14 cellular contexts compared by ENCODE assay signal in the genomic region with DNA sequence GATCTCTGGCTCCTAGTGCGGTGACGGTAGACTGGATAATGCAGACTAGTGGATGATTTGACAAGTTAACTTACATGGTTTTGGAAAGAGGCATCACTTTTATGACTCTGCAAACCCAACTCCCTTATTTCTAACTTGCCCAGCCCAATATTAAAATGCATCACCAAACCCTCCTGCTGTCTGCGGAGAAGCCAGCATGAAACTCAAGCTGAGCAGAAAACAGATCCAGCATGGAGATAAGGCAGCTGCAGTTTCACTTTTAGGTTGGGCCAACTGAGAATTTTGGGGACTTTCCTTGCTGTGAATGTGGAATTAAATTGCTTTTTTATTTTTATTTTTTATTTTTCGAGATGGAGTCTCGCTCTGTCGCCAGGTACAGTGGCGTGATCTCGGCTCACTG. TPM values are rescaled to one million over a fixed set of nuclear protein-coding genes. Genes with fewer than 3 reads are reported as not detected.
DNase-seq lines count a peak whose midpoint lies in the region; ATAC-seq and TF ChIP-seq lines count a peak whose summit lies in the region.
"Had no signal": no experiment of that assay in that cellular context is flagged by ENCODE, and none has a peak within 500 bp of the region (broad histone marks: within the 10 kb centered on the region; RNA-seq: fewer than 3 reads in every experiment).

No MANE protein-coding gene starts in this region.

- peaks cover 74% of the 10 kb centered on the region for H3K79me2 ChIP-seq in parathyroid adenoma
- peaks cover 72% of the 10 kb centered on the region for H3K79me2 ChIP-seq in PC-3 (ENCODE audit: low read length)

- H3K4me1 Mint-ChIP-seq in activated CD8-positive, alpha-beta memory T cell treated with anti-CD3 and anti-CD28 coated beads, Interleukin-2, amount 10 ng/mL, durations not matched to agents 7 days and 5 days = peaks cover 22% of the 10 kb centered on the region
- H3K4me1 Mint-ChIP-seq in activated naive CD4-positive, alpha-beta T cell treated with anti-CD3 and anti-CD28 coated beads, Interleukin-2, amount 10 ng/mL, durations not matched to agents 7 days and 5 days = peaks cover 23% of the 10 kb centered on the region

- H3K9me2 ChIP-seq in PC-3 (replicated peaks; ENCODE audit: low read length) = no peaks in the 10 kb centered on the region

- no TSS peak for BruUV-seq in PC-3 (replicated peaks; lab: Mats Ljungman, UMichigan)

- peaks cover 4% of the 10 kb centered on the region; the same call in 1 of the 2 replicates for H4K20me1 ChIP-seq in PC-3 (ENCODE audit: low read length)

- TF ChIP-seq CTCF in parathyroid adenoma (IDR thresholded peaks at IDR 0.05) (no peak), PC-3 (conservative IDR thresholded peaks at IDR 0.05; ENCODE audit: low read depth, low read length) (no peak)

- peak; percentile 52 for DNase-seq in activated CD8-positive, alpha-beta memory T cell treated with anti-CD3 and anti-CD28 coated beads, Interleukin-2, amount 10 ng/mL, durations not matched to agents 7 days and 5 days
- no peak for DNase-seq in activated CD8-positive, alpha-beta memory T cell treated with anti-CD3 and anti-CD28 coated beads, Interleukin-2, amount 50 U/mL, for 48 hours
- DNase-seq in activated naive CD4-positive, alpha-beta T cell treated with anti-CD3 and anti-CD28 coated beads, Interleukin-2, amount 10 ng/mL, durations not matched to agents 7 days and 5 days = peak; percentile 53
- no peak for DNase-seq in PC-3
- no peak for DNase-seq in NCI-H446 (lab: John Stamatoyannopoulos, UW)
- DNase-seq in NCI-H524 treated with DMSO at 0.1 percent for 48 hours (lab: John Stamatoyannopoulos, UW) = no peak
- DNase-seq: NCI-H2227 treated with DMSO at 0.1 percent for 48 hours, sigmoid colon, SW 1271 had no signal

- no peak overlapping the region for H3K4me3 Mint-ChIP-seq in activated CD8-positive, alpha-beta memory T cell treated with anti-CD3 and anti-CD28 coated beads, Interleukin-2, amount 10 ng/mL, durations not matched to agents 7 days and 5 days
- H3K4me3 Mint-ChIP-seq in activated naive CD4-positive, alpha-beta T cell treated with anti-CD3 and anti-CD28 coated beads, Interleukin-2, amount 10 ng/mL, durations not matched to agents 7 days and 5 days = no peak overlapping the region
- H3K4me3 Mint-ChIP-seq: dendritic cell treated with granulocyte-macrophage colony-stimulating factor and Interleukin-4, amounts not matched to agents 40 ng/mL and 50 ng/mL, for 4 days had no signal

- H3K36me3 ChIP-seq in HUES48 (ENCODE audit: control insufficient read depth, insufficient read depth, low read length) (peaks cover 11% of the 10 kb centered on the region; the same call in 1 of the 2 replicates), parathyroid adenoma (ENCODE audit: control insufficient read depth, insufficient read depth, low read length) (no peaks in the 10 kb centered on the region), PC-3 (ENCODE audit: low read depth, low read length) (peaks cover 5% of the 10 kb centered on the region; the same call in 1 of the 2 replicates)
- H3K36me3 ChIP-seq: sigmoid colon, tibial nerve had no signal

- H2AFZ ChIP-seq in parathyroid adenoma = no peak overlapping the region
- no peak overlapping the region for H2AFZ ChIP-seq in PC-3 (ENCODE audit: low read length)

- H3K4me3 ChIP-seq in HUES48 (ENCODE audit: low read depth, low read length) (no peak overlapping the region), parathyroid adenoma (ENCODE audit: low read depth, low read length) (peak overlapping the region; percentile 12), PC-3 (ENCODE audit: low read length) (no peak overlapping the region)
- H3K4me3 ChIP-seq: sigmoid colon, tibial nerve had no signal

- H3K9ac ChIP-seq in HUES48 (ENCODE audit: low read depth, low read length) = no peak overlapping the region
- no peak overlapping the region for H3K9ac ChIP-seq in parathyroid adenoma
- H3K9ac ChIP-seq in PC-3 (ENCODE audit: low read length) = no peak overlapping the region

- no peaks in the 10 kb centered on the region for H3K9me3 Mint-ChIP-seq in activated CD8-positive, alpha-beta memory T cell treated with anti-CD3 and anti-CD28 coated beads, Interleukin-2, amount 10 ng/mL, durations not matched to agents 7 days and 5 days (ENCODE audit: low read depth)
- H3K9me3 Mint-ChIP-seq in activated naive CD4-positive, alpha-beta T cell treated with anti-CD3 and anti-CD28 coated beads, Interleukin-2, amount 10 ng/mL, durations not matched to agents 7 days and 5 days = no peaks in the 10 kb centered on the region
- H3K9me3 Mint-ChIP-seq: dendritic cell treated with granulocyte-macrophage colony-stimulating factor and Interleukin-4, amounts not matched to agents 40 ng/mL and 50 ng/mL, for 4 days had no signal

- H3K4me2 ChIP-seq in parathyroid adenoma (ENCODE audit: low read length) = peak overlapping the region; percentile 45
- H3K4me2 ChIP-seq in PC-3 (ENCODE audit: low read length) = no peak overlapping the region

- H3K27ac Mint-ChIP-seq in activated CD8-positive, alpha-beta memory T cell treated with anti-CD3 and anti-CD28 coated beads, Interleukin-2, amount 10 ng/mL, durations not matched to agents 7 days and 5 days = no peak overlapping the region
- H3K27ac Mint-ChIP-seq in activated naive CD4-positive, alpha-beta T cell treated with anti-CD3 and anti-CD28 coated beads, Interleukin-2, amount 10 ng/mL, durations not matched to agents 7 days and 5 days = no peak overlapping the region
- H3K27ac Mint-ChIP-seq: dendritic cell treated with granulocyte-macrophage colony-stimulating factor and Interleukin-4, amounts not matched to agents 40 ng/mL and 50 ng/mL, for 4 days had no signal

- H3K36me3 Mint-ChIP-seq in activated CD8-positive, alpha-beta memory T cell treated with anti-CD3 and anti-CD28 coated beads, Interleukin-2, amount 10 ng/mL, durations not matched to agents 7 days and 5 days = no peaks in the 10 kb centered on the region
- H3K36me3 Mint-ChIP-seq in activated naive CD4-positive, alpha-beta T cell treated with anti-CD3 and anti-CD28 coated beads, Interleukin-2, amount 10 ng/mL, durations not matched to agents 7 days and 5 days = no peaks in the 10 kb centered on the region

- no peaks in the 10 kb centered on the region for H3F3A ChIP-seq in PC-3 (ENCODE audit: low read length, unreplicated experiment)

- peaks cover 51% of the 10 kb centered on the region for H3K4me1 ChIP-seq in HUES48 (ENCODE audit: control insufficient read depth, insufficient read depth, low read length)
- peaks cover 49% of the 10 kb centered on the region for H3K4me1 ChIP-seq in parathyroid adenoma
- peaks cover 15% of the 10 kb centered on the region for H3K4me1 ChIP-seq in PC-3 (ENCODE audit: insufficient read depth, low read length)
- H3K4me1 ChIP-seq: sigmoid colon, tibial nerve had no signal

- intact Hi-C loops in PC-3 (cut with micrococcal nuclease) = no loop called here

- H3K9me3 ChIP-seq in HUES48 (ENCODE audit: control insufficient read depth, insufficient read depth, low read length) (no peaks in the 10 kb centered on the region), parathyroid adenoma (ENCODE audit: control insufficient read depth, low read length) (no peaks in the 10 kb centered on the region), PC-3 (ENCODE audit: low read length) (no peaks in the 10 kb centered on the region)
- H3K9me3 ChIP-seq: sigmoid colon, tibial nerve had no signal

- peaks cover 28% of the 10 kb centered on the region for H3K27me3 Mint-ChIP-seq in activated CD8-positive, alpha-beta memory T cell treated with anti-CD3 and anti-CD28 coated beads, Interleukin-2, amount 10 ng/mL, durations not matched to agents 7 days and 5 days
- peaks cover 4% of the 10 kb centered on the region for H3K27me3 Mint-ChIP-seq in activated naive CD4-positive, alpha-beta T cell treated with anti-CD3 and anti-CD28 coated beads, Interleukin-2, amount 10 ng/mL, durations not matched to agents 7 days and 5 days

- POLR2A ChIA-PET in PC-3 (lab: Charles Lee; ENCODE audit: unreplicated experiment) = no interaction called here

- H3K27me3 ChIP-seq in HUES48 (ENCODE audit: control insufficient read depth, insufficient read depth, low read length) = no peaks in the 10 kb centered on the region
- H3K27me3 ChIP-seq in parathyroid adenoma (ENCODE audit: control insufficient read depth, insufficient read depth, low read length) = no peaks in the 10 kb centered on the region
- H3K27me3 ChIP-seq in PC-3 (ENCODE audit: low read length) = no peaks in the 10 kb centered on the region
- H3K27me3 ChIP-seq: sigmoid colon, tibial nerve had no signal

- H3K27ac ChIP-seq in HUES48 (ENCODE audit: low read depth, low read length) (peak overlapping the region; percentile 98), parathyroid adenoma (peak overlapping the region; percentile 87), PC-3 (ENCODE audit: low read length) (no peak overlapping the region)
- H3K27ac ChIP-seq: sigmoid colon had no signal

- peak; percentile 57 for ATAC-seq in activated CD8-positive, alpha-beta memory T cell treated with anti-CD3 and anti-CD28 coated beads, Interleukin-2, amount 10 ng/mL, durations not matched to agents 7 days and 5 days
- no peak for ATAC-seq in PC-3
- ATAC-seq: Panc1 had no signal

- CTCF ChIA-PET in activated CD8-positive, alpha-beta memory T cell treated with anti-CD3 and anti-CD28 coated beads, Interleukin-2, amount 10 ng/mL, durations not matched to agents 7 days and 5 days (lab: Charles Lee) = no interaction called here
- CTCF ChIA-PET in activated naive CD4-positive, alpha-beta T cell treated with anti-CD3 and anti-CD28 coated beads, Interleukin-2, amount 10 ng/mL, durations not matched to agents 7 days and 5 days (lab: Charles Lee) = no interaction called here
- CTCF ChIA-PET in PC-3 (lab: Charles Lee) = no interaction called here

RNA-seq across cellular contexts. Expression of a gene that starts 27.8 kb away (rescaled TPM):
- under 1 TPM; 0.06 to 0.09 TPM for total RNA-seq in activated CD8-positive, alpha-beta memory T cell treated with anti-CD3 and anti-CD28 coated beads, Interleukin-2, amount 10 ng/mL, durations not matched to agents 7 days and 5 days
- 100 and 124 TPM in 2 replicates for total RNA-seq in PC-3 (2014; rRNA removed)

Comparison
In these comparisons a context has a peak if more than half of its experiments do, and no peak if none do; other contexts are left out.
1. DNase-seq: peak in activated CD8-positive, alpha-beta memory T cell treated with anti-CD3 and anti-CD28 coated beads, Interleukin-2, amount 10 ng/mL, durations not matched to agents 7 days and 5 days (single experiment) and activated naive CD4-positive, alpha-beta T cell treated with anti-CD3 and anti-CD28 coated beads, Interleukin-2, amount 10 ng/mL, durations not matched to agents 7 days and 5 days (single experiment); none in activated CD8-positive, alpha-beta memory T cell treated with anti-CD3 and anti-CD28 coated beads, Interleukin-2, amount 50 U/mL, for 48 hours (single experiment), PC-3 (single experiment), NCI-H446 (0 of 2) and NCI-H524 treated with DMSO at 0.1 percent for 48 hours (single experiment).
2. RNA of a gene that starts 27.8 kb away (total RNA-seq): 100 to 124 TPM in PC-3; 0.06 to 0.09 TPM in activated CD8-positive, alpha-beta memory T cell treated with anti-CD3 and anti-CD28 coated beads, Interleukin-2, amount 10 ng/mL, durations not matched to agents 7 days and 5 days; every median in the first group is over 10 times any median in the second.